8 cellular contexts compared by ENCODE assay signal in genomic region chr12:65891987-65892481, GRCh38.
A peak's percentile ranks its signal among the peaks of the same experiment; 100 is the strongest.
DNase-seq lines count a peak whose midpoint lies in the region; ATAC-seq and TF ChIP-seq lines count a peak whose summit lies in the region.

No MANE protein-coding gene starts in this region.

- dilution Hi-C loops in mammary epithelial cell (cut with HindIII; ENCODE audit: low sequenced_read_pairs), result no loop called here

- H3K4me3 ChIP-seq in mammary epithelial cell (replicated peaks in 1 of 3; ENCODE audit: insufficient read depth in 1 of 3, low read depth in 2 of 3, low read length in 3 of 3) (no peak overlapping the region), left lung (no peak overlapping the region), transverse colon (no peak overlapping the region)

- H3K9me3 ChIP-seq in mammary epithelial cell (replicated peaks; ENCODE audit: insufficient read depth, low read length), result no peaks in the 10 kb centered on the region
- no peaks in the 10 kb centered on the region for H3K9me3 ChIP-seq in left lung
- H3K9me3 ChIP-seq in transverse colon, result no peaks in the 10 kb centered on the region

- no TSS peak for BruUV-seq in mammary epithelial cell (replicated peaks; lab: Mats Ljungman, UMichigan)

- peak overlapping the region; percentile 78 for H3K27ac ChIP-seq in mammary epithelial cell (ENCODE audit: insufficient read depth, low read depth, low read length)
- H3K27ac ChIP-seq in left lung, result no peak overlapping the region
- peak overlapping the region; percentile 7 to 66 (median 44) for H3K27ac ChIP-seq in transverse colon

- peak overlapping the region; percentile 63 for H3K4me2 ChIP-seq in mammary epithelial cell (ENCODE audit: insufficient read depth, low read depth, low read length)

- peaks cover 20% of the 10 kb centered on the region for H3K36me3 ChIP-seq in mammary epithelial cell (ENCODE audit: insufficient read depth, low read length)
- no peaks in the 10 kb centered on the region for H3K36me3 ChIP-seq in left lung
- no peaks in the 10 kb centered on the region for H3K36me3 ChIP-seq in transverse colon

- no peaks in the 10 kb centered on the region for H3K36me3 Mint-ChIP-seq in activated naive CD4-positive, alpha-beta T cell treated with anti-CD3 and anti-CD28 coated beads, Interleukin-2, amount 50 U/mL, for 72 hours

- H3K27ac Mint-ChIP-seq in activated naive CD4-positive, alpha-beta T cell treated with anti-CD3 and anti-CD28 coated beads, Interleukin-2, amount 50 U/mL, for 72 hours, result no peak overlapping the region

- DNase-seq in HT1080 (ENCODE audit: low read depth) (peak; percentile 99), mammary epithelial cell (peak; percentile 97), left lung (peak in 1 of 2 donors; percentile 59), transverse colon (peak; percentile 55)
- DNase-seq in activated CD8-positive, alpha-beta memory T cell treated with anti-CD3 and anti-CD28 coated beads, Interleukin-2, amount 50 U/mL, for 4 hours, result no peak
- no peak for DNase-seq in activated naive CD4-positive, alpha-beta T cell treated with anti-CD3 and anti-CD28 coated beads, Interleukin-2, amount 50 U/mL, for 72 hours (ENCODE audit: low spot score in 2 of 2)

- H3K79me2 ChIP-seq in mammary epithelial cell (ENCODE audit: insufficient read depth, low read length), result peaks cover 91% of the 10 kb centered on the region

- H3K4me1 ChIP-seq in mammary epithelial cell (ENCODE audit: insufficient read depth, low read length) (peaks cover 78% of the 10 kb centered on the region), left lung (peaks cover 0 to 8% of the 10 kb centered on the region in 2 donors), transverse colon (peaks cover 12 to 50% (median 33%) of the 10 kb centered on the region in 4 donors)

- H4K20me1 ChIP-seq in mammary epithelial cell (ENCODE audit: insufficient read depth, low read length), result peaks cover 28% of the 10 kb centered on the region

- H3K27me3 ChIP-seq in mammary epithelial cell (ENCODE audit: insufficient read depth, low read length) (no peaks in the 10 kb centered on the region), left lung (no peaks in the 10 kb centered on the region), transverse colon (no peaks in the 10 kb centered on the region)

- in situ Hi-C loops in mammary epithelial cell (cut with MboI; ENCODE audit: low sequenced_read_pairs in 2 of 2) (no loop called here), transverse colon (cut with MboI; ENCODE audit: low pct_ligation_motif_present in 1 of 4, low pct_unique_long_range_greater_than_20kb in 1 of 4, low sequenced_read_pairs in 3 of 4) (no loop called here)

- WGBS in mammary epithelial cell (ENCODE audit: low coverage, missing lambda C conversion rate), result 2% methylated on average over 10 of the region's 10 CpGs
- 14 to 20% methylated on average over 1 to 10 of the region's 10 CpGs for WGBS in transverse colon (ENCODE audit: low coverage in 1 of 2), 2 donors

- intact Hi-C loops in mammary epithelial cell (cut with micrococcal nuclease), result loop anchor here (2.0 kb wide), 1 partner anchor 57 kb away; no protein-coding TSS in a partner anchor
- intact Hi-C loops in left lung (cut with DNase I), result no loop called here
- intact Hi-C loops in transverse colon (cut with DNase I; ENCODE audit: low total_unique reads), result no loop called here

- no peak for TF ChIP-seq POLR2A in transverse colon (IDR thresholded peaks at IDR 0.05)

- no peak overlapping the region for H3K9ac ChIP-seq in mammary epithelial cell (ENCODE audit: insufficient read depth, low read length)

- no peak for TF ChIP-seq CTCF in mammary epithelial cell (conservative IDR thresholded peaks at IDR 0.05 in 1 of 2, IDR thresholded peaks at IDR 0.05 in 1 of 2; ENCODE audit: extremely low read depth in 1 of 2, insufficient read depth in 1 of 2, low read depth in 1 of 2, low read length in 2 of 2)
- TF ChIP-seq CTCF in left lung (IDR thresholded peaks at IDR 0.05), result no peak
- no peak for TF ChIP-seq CTCF in transverse colon (IDR thresholded peaks at IDR 0.05)

- ATAC-seq in left lung (peak; percentile 93), GM21360 (IDR thresholded peaks at IDR 0.05; ENCODE audit: unreplicated experiment) (no peak), GM18907 (IDR thresholded peaks at IDR 0.05; ENCODE audit: unreplicated experiment) (no peak)
- no peak for ATAC-seq in activated naive CD4-positive, alpha-beta T cell treated with anti-CD3 and anti-CD28 coated beads, Interleukin-2, amount 50 U/mL, for 72 hours

- H2AFZ ChIP-seq in mammary epithelial cell (ENCODE audit: low read depth, low read length), result no peak overlapping the region

- no peaks in the 10 kb centered on the region for H3K9me3 Mint-ChIP-seq in activated naive CD4-positive, alpha-beta T cell treated with anti-CD3 and anti-CD28 coated beads, Interleukin-2, amount 50 U/mL, for 72 hours

- CTCF ChIA-PET in mammary epithelial cell (lab: Charles Lee; ENCODE audit: low non-redundant PET), result no interaction called here

- peak; percentile 9 for TF ChIP-seq EP300 in transverse colon (IDR thresholded peaks at IDR 0.05; ENCODE audit: low read depth)

Comparison
In these comparisons a context has a peak if more than half of its experiments do, and no peak if none do; other contexts are left out.
1. DNase-seq: peak in HT1080 (single experiment), mammary epithelial cell (single experiment) and transverse colon (single experiment); none in activated CD8-positive, alpha-beta memory T cell treated with anti-CD3 and anti-CD28 coated beads, Interleukin-2, amount 50 U/mL, for 4 hours (single experiment) and activated naive CD4-positive, alpha-beta T cell treated with anti-CD3 and anti-CD28 coated beads, Interleukin-2, amount 50 U/mL, for 72 hours (0 of 2).
2. H3K27ac ChIP-seq: peak in mammary epithelial cell (single experiment) and transverse colon (4 of 4); none in left lung (0 of 2).